4 cellular contexts compared by ENCODE assay signal in the genomic region with DNA sequence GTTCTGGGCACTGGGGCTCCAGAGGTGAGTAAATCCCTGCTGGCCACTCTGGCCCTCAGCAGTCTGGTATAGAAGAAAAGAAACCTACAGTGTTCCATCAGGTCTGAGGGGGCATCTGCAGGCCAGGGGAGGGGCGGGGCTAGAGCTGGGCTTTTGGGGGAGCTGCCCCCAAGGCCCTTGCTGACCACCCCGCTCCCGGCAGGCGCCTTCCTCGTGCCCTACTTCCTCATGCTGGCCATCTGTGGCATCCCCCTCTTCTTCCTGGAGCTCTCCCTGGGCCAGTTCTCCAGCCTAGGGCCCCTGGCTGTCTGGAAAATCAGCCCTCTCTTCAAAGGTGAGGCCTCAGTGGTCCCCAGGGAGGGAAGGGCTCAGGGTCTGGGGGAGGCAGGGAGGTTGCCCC. TPM values are rescaled to one million over a fixed set of nuclear protein-coding genes. Genes with fewer than 3 reads are reported as not detected.
"Had no signal": no experiment of that assay in that cellular context is flagged by ENCODE, and none has a peak within 500 bp of the region (broad histone marks: within the 10 kb centered on the region; RNA-seq: fewer than 3 reads in every experiment).

No MANE protein-coding gene starts in this region.

- ATAC-seq: GM12878 had no signal

- DNase-seq: GDM1, GF-D8 had no signal

- H3K4me3 ChIP-seq: GM12878 had no signal

RNA-seq across cellular contexts. Expression of a gene that starts 6.7 kb away (rescaled TPM):
- total RNA-seq: G401 had no signal

RNA-seq across cellular contexts. Expression of a gene that starts 29.9 kb away (rescaled TPM):
- total RNA-seq: G401, GM12878 had no signal
- polyA plus RNA-seq: GM12878 had no signal
